ENCODE assay signal across 8 cellular contexts in genomic region chr3:129398803-129399144, GRCh38. TPM values are rescaled to one million over a fixed set of nuclear protein-coding genes. Genes with fewer than 3 reads are reported as not detected.
DNase-seq lines count a peak whose midpoint lies in the region; ATAC-seq, FAIRE-seq and TF ChIP-seq lines count a peak whose summit lies in the region.

No MANE protein-coding gene starts in this region.

- no peak for DNase-seq in A673 (ENCODE audit: low spot score)
- DNase-seq in NB4 (ENCODE audit: low read depth): peak; percentile 36
- DNase-seq in astrocyte of the spinal cord (ENCODE audit: low read depth, low spot score): peak; percentile 22
- no peak for DNase-seq in keratinocyte (ENCODE audit: low read depth, low spot score)
- DNase-seq in stimulated activated CD8-positive, alpha-beta memory T cell treated with anti-CD3 and anti-CD28 coated beads, Interleukin-7, amount 100 ng/mL, for 24 hours (ENCODE audit: low read depth): peak; percentile 2
- no peak for DNase-seq in GM10266 (ENCODE audit: extremely low spot score)
- no peak for DNase-seq in NK-92 treated with Interleukin-12 subunit alpha and Interleukin-12 subunit beta, amount 100 ng/mL, for 24 hours (lab: John Stamatoyannopoulos, UW)

- H3K79me2 ChIP-seq in keratinocyte (ENCODE audit: control insufficient read depth, insufficient read depth, low read length): peaks cover 49% of the 10 kb centered on the region

- TF ChIP-seq CTCF in A673 (conservative IDR thresholded peaks at IDR 0.05; ENCODE audit: low read depth, low read length) (no peak), NB4 (IDR thresholded peaks at IDR 0.05; ENCODE audit: low read depth, low read length) (no peak), astrocyte of the spinal cord (IDR thresholded peaks at IDR 0.05; ENCODE audit: low read depth, low read length) (no peak), keratinocyte (optimal IDR thresholded peaks at IDR 0.05 in 1 of 3, IDR thresholded peaks at IDR 0.05 in 1 of 3, conservative IDR thresholded peaks at IDR 0.05 in 1 of 3; ENCODE audit: extremely low read depth in 1 of 3, insufficient read depth in 2 of 3, low read length in 3 of 3) (no peak), GM10266 (IDR thresholded peaks at IDR 0.05; ENCODE audit: control insufficient read depth, insufficient read depth, low read depth, missing control alignments) (no peak)

- H3K27ac ChIP-seq in A673 (ENCODE audit: low read depth, low read length, poor library complexity, severe bottlenecking): peak overlapping the region; percentile 89
- H3K27ac ChIP-seq in keratinocyte (ENCODE audit: control insufficient read depth, insufficient read depth, low read length): peak overlapping the region; percentile 86

- FAIRE-seq in keratinocyte (lab: Jason Lieb, UNC): no peak

- CTCF ChIA-PET in A673 (lab: Charles Lee): interaction anchor here (0.8 kb wide), 1 partner anchor 15 kb away, joined by 5 read pairs; no protein-coding TSS in a partner anchor

- ATAC-seq in GM19023 (IDR thresholded peaks at IDR 0.05; ENCODE audit: unreplicated experiment): peak; percentile 8

- POLR2A ChIA-PET in A673 (lab: Charles Lee; ENCODE audit: low non-redundant PET): no interaction called here

- H3K27me3 ChIP-seq in A673 (replicated peaks; ENCODE audit: insufficient read depth, low read depth, low read length, poor library complexity): no peaks in the 10 kb centered on the region
- H3K27me3 ChIP-seq in keratinocyte (ENCODE audit: control insufficient read depth, extremely low read depth, insufficient read depth, low read length): no peaks in the 10 kb centered on the region

- no peaks in the 10 kb centered on the region for H3K9me1 ChIP-seq in keratinocyte (ENCODE audit: control insufficient read depth, extremely low read depth, insufficient read depth, low read length)

- peak overlapping the region; percentile 68 for H3K4me3 ChIP-seq in A673 (ENCODE audit: low read depth, low read length, poor library complexity, severe bottlenecking)
- peak overlapping the region; percentile 89 for H3K4me3 ChIP-seq in NB4 (ENCODE audit: low read depth, low read length)
- peak overlapping the region; percentile 76 for H3K4me3 ChIP-seq in astrocyte of the spinal cord (ENCODE audit: low read depth, low read length)
- peak overlapping the region; percentile 71 to 92 (median 91) for H3K4me3 ChIP-seq in keratinocyte (ENCODE audit: control insufficient read depth in 2 of 3, extremely low read depth in 1 of 3, insufficient read depth in 2 of 3, low read depth in 1 of 3, low read length in 3 of 3)

- H3K4me1 ChIP-seq in A673 (ENCODE audit: insufficient read depth, low read length, poor library complexity, severe bottlenecking) (no peaks in the 10 kb centered on the region), keratinocyte (ENCODE audit: control insufficient read depth, extremely low read depth, insufficient read depth, low read length) (peaks cover 8% of the 10 kb centered on the region)

- TF ChIP-seq POLR2A in NB4 (IDR thresholded peaks at IDR 0.05; ENCODE audit: extremely low read depth, insufficient read length): no peak

- in situ Hi-C loops in astrocyte of the spinal cord (cut with HindIII; ENCODE audit: low sequenced_read_pairs): no loop called here

- H2AFZ ChIP-seq in keratinocyte (ENCODE audit: control insufficient read depth, low read length): peak overlapping the region; percentile 57

- H3K9me3 ChIP-seq in A673 (ENCODE audit: low read depth, low read length, poor library complexity, severe bottlenecking) (no peaks in the 10 kb centered on the region), keratinocyte (ENCODE audit: control insufficient read depth, low read depth, low read length) (no peaks in the 10 kb centered on the region)

- peaks cover 4% of the 10 kb centered on the region for H4K20me1 ChIP-seq in keratinocyte (ENCODE audit: control insufficient read depth, extremely low read depth, insufficient read depth, low read length)

- intact Hi-C loops in A673 (cut with micrococcal nuclease; ENCODE audit: unreplicated experiment): no loop called here

- dilution Hi-C loops in keratinocyte (cut with MboI; ENCODE audit: extremely low pct_ligation_motif_present, low sequenced_read_pairs): no loop called here

- peak overlapping the region; percentile 92 for H3K9ac ChIP-seq in keratinocyte (ENCODE audit: control insufficient read depth, extremely low read depth, insufficient read depth, low read length)

- BruUV-seq in A673 (replicated peaks; lab: Mats Ljungman, UMichigan): no TSS peak

- peak overlapping the region; percentile 95 for H3K4me2 ChIP-seq in keratinocyte (ENCODE audit: control insufficient read depth, extremely low read depth, insufficient read depth, low read depth, low read length)

- H3K36me3 ChIP-seq in A673 (ENCODE audit: insufficient read depth, low read length, poor library complexity, severe bottlenecking) (no peaks in the 10 kb centered on the region), keratinocyte (ENCODE audit: control insufficient read depth in 2 of 2, extremely low read depth in 1 of 2, insufficient read depth in 2 of 2, low read length in 2 of 2) (peaks cover 10 to 19% of the 10 kb centered on the region in 2 experiments)

RNA-seq across cellular contexts. Expression of gene EFCAB12, which starts 29.7 kb away (rescaled TPM):
- total RNA-seq in A673 (2021): 0.71 and 1.2 TPM in 2 replicates
- 0.17 to 0.42 TPM (median 0.34 TPM) in 3 replicates for polyA plus RNA-seq in keratinocyte
- polyA plus RNA-seq in keratinocyte (2011; ENCODE audit: low read depth): not detected
- polyA plus RNA-seq in keratinocyte (2011; cell fraction: cytosol; rRNA removed): 0.07 and 0.08 TPM in 2 replicates
- 1.2 and 1.8 TPM in 2 replicates for polyA plus RNA-seq in keratinocyte (2011; cell fraction: nucleus; rRNA removed)
- polyA plus RNA-seq in keratinocyte (2012; ENCODE audit: low replicate concordance): 0.06 and 0.24 TPM in 2 replicates
- 0.40 to 0.86 TPM (median 0.59 TPM) in 3 replicates for polyA minus RNA-seq in keratinocyte
- not detected for polyA minus RNA-seq in keratinocyte (2011; cell fraction: cytosol; rRNA and poly(A)+ RNA removed)
- 0.31 and 0.53 TPM in 2 replicates for polyA minus RNA-seq in keratinocyte (2011; cell fraction: nucleus; rRNA and poly(A)+ RNA removed)

RNA-seq across cellular contexts. Expression of gene MBD4, which starts 41.0 kb away (rescaled TPM):
- total RNA-seq in A673 (2021): 43.7 and 50.9 TPM in 2 replicates
- 20.3 to 35.0 TPM (median 24.3 TPM) in 3 replicates for polyA plus RNA-seq in keratinocyte
- polyA plus RNA-seq in keratinocyte (2011; ENCODE audit: low read depth): 43.0 TPM
- 14.3 and 23.8 TPM in 2 replicates for polyA plus RNA-seq in keratinocyte (2011; cell fraction: cytosol; rRNA removed)
- 42.8 and 55.4 TPM in 2 replicates for polyA plus RNA-seq in keratinocyte (2011; cell fraction: nucleus; rRNA removed)
- polyA plus RNA-seq in keratinocyte (2012; ENCODE audit: low replicate concordance): 17.1 and 17.4 TPM in 2 replicates
- 6.1 to 16.9 TPM (median 12.7 TPM) in 3 replicates for polyA minus RNA-seq in keratinocyte
- polyA minus RNA-seq in keratinocyte (2011; cell fraction: cytosol; rRNA and poly(A)+ RNA removed): 17.5 TPM
- polyA minus RNA-seq in keratinocyte (2011; cell fraction: nucleus; rRNA and poly(A)+ RNA removed): 15.0 and 19.2 TPM in 2 replicates

RNA-seq across cellular contexts. Expression of gene IFT122, which starts 41.2 kb away (rescaled TPM):
- 44.0 and 48.2 TPM in 2 replicates for total RNA-seq in A673 (2021)
- 6.2 to 7.1 TPM (median 6.5 TPM) in 3 replicates for polyA plus RNA-seq in keratinocyte
- 5.6 TPM for polyA plus RNA-seq in keratinocyte (2011; ENCODE audit: low read depth)
- polyA plus RNA-seq in keratinocyte (2011; cell fraction: cytosol; rRNA removed): 4.6 and 5.2 TPM in 2 replicates
- polyA plus RNA-seq in keratinocyte (2011; cell fraction: nucleus; rRNA removed): 12.1 and 18.1 TPM in 2 replicates
- polyA plus RNA-seq in keratinocyte (2012; ENCODE audit: low replicate concordance): 2.6 and 5.0 TPM in 2 replicates
- polyA minus RNA-seq in keratinocyte: 10.8 to 23.1 TPM (median 22.9 TPM) in 3 replicates
- 8.2 TPM for polyA minus RNA-seq in keratinocyte (2011; cell fraction: cytosol; rRNA and poly(A)+ RNA removed)
- polyA minus RNA-seq in keratinocyte (2011; cell fraction: nucleus; rRNA and poly(A)+ RNA removed): 8.4 and 13.3 TPM in 2 replicates

Comparison
In these comparisons a context has a peak if more than half of its experiments do, and no peak if none do; other contexts are left out.
1. DNase-seq: peak in NB4 (single experiment), astrocyte of the spinal cord (single experiment) and stimulated activated CD8-positive, alpha-beta memory T cell treated with anti-CD3 and anti-CD28 coated beads, Interleukin-7, amount 100 ng/mL, for 24 hours (single experiment); none in A673 (single experiment), keratinocyte (single experiment), GM10266 (single experiment) and NK-92 treated with Interleukin-12 subunit alpha and Interleukin-12 subunit beta, amount 100 ng/mL, for 24 hours (single experiment).
2. Peak in every context shown above with its lines, with median percentiles within 50 percentile points of each other: H3K4me3 ChIP-seq.